8 cellular contexts compared by ENCODE assay signal in genomic region chr10:27504007-27504890, GRCh38. TPM values are rescaled to one million over a fixed set of nuclear protein-coding genes. Genes with fewer than 3 reads are reported as not detected.
DNase-seq lines count a peak whose midpoint lies in the region; ATAC-seq and TF ChIP-seq lines count a peak whose summit lies in the region.

Gene RAB18 (plus strand): TSS chr10:27504304. CDS start chr10:27504370, 66 bp downstream.

- H3K79me2 ChIP-seq in smooth muscle cell (ENCODE audit: low read depth) = peaks cover 51% of the 10 kb centered on the region

- in situ Hi-C loops in GM18951 (cut with MboI; ENCODE audit: low sequenced_read_pairs, unreplicated experiment) = no loop called here

- no peaks in the 10 kb centered on the region for H3F3A ChIP-seq in smooth muscle cell (ENCODE audit: low read depth)

- peak within 1 kb of the TSS; percentile 83 to 97 for H3K4me3 ChIP-seq in cardiac fibroblast (replicated peaks in 1 of 2; ENCODE audit: low read depth in 2 of 2, low read length in 2 of 2)
- H3K4me3 ChIP-seq in smooth muscle cell = peak within 1 kb of the TSS; percentile 91

- H4K20me1 ChIP-seq in smooth muscle cell (ENCODE audit: low read depth) = peaks cover 39% of the 10 kb centered on the region

- peaks cover 14% of the 10 kb centered on the region for H3K4me1 ChIP-seq in smooth muscle cell (ENCODE audit: low read depth)

- H3K27ac ChIP-seq in smooth muscle cell (ENCODE audit: low read depth) = peak within 1 kb of the TSS; percentile 96

- CTCF ChIA-PET in WTC11 (lab: Charles Lee) = interaction anchor here (0.7 to 1.5 kb wide), 4 partner anchors 16 to 58 kb away, joined by 3 to 4 read pairs (median 4); no protein-coding TSS in a partner anchor

- WGBS in smooth muscle cell (ENCODE audit: low lambda C conversion rate) = under 1% methylated on average over 61 of the region's 73 CpGs

- no peaks in the 10 kb centered on the region for H3K36me3 Mint-ChIP-seq in WTC11

- no peak for TF ChIP-seq CTCF in WTC11 (IDR thresholded peaks at IDR 0.05)
- peak; percentile 21 for TF ChIP-seq CTCF in cardiac fibroblast (IDR thresholded peaks at IDR 0.05; ENCODE audit: low read depth, low read length)
- TF ChIP-seq CTCF in smooth muscle cell (IDR thresholded peaks at IDR 0.05; ENCODE audit: borderline replicate concordance, insufficient read depth, poor library complexity, severe bottlenecking) = no peak

- DNase-seq in AG08395 (ENCODE audit: low spot score) (peak; percentile 98), NCI-H226 (peak; percentile 96), WTC11 (ENCODE audit: low spot score) (peak; percentile 94), cardiac fibroblast (ENCODE audit: low read depth in 2 of 2) (peak; percentile 99), iPS-NIHi7 (ENCODE audit: extremely low spot score) (peak; percentile 97), smooth muscle cell (lab: John Stamatoyannopoulos, UW; ENCODE audit: unreplicated experiment) (peak; percentile 91)

- no peaks in the 10 kb centered on the region for H3K36me3 ChIP-seq in smooth muscle cell (ENCODE audit: low read depth)

- ATAC-seq in HG03196 (IDR thresholded peaks at IDR 0.05; ENCODE audit: unreplicated experiment) (peak; percentile 98), WTC11 (peak; percentile 98)

- no peaks in the 10 kb centered on the region for H3K9me3 ChIP-seq in smooth muscle cell (replicated peaks; ENCODE audit: low read depth)

- peak within 1 kb of the TSS; percentile 93 for H2AFZ ChIP-seq in smooth muscle cell (ENCODE audit: low read depth)

- H3K4me3 Mint-ChIP-seq in WTC11 = peak within 1 kb of the TSS; percentile 97

- H3K9me3 Mint-ChIP-seq in WTC11 = no peaks in the 10 kb centered on the region; the same call in 1 of the 2 replicates

- H3K4me1 Mint-ChIP-seq in WTC11 = peaks cover 19% of the 10 kb centered on the region

- H3K27ac Mint-ChIP-seq in WTC11 = peak within 1 kb of the TSS; percentile 94

- H3K27me3 ChIP-seq in smooth muscle cell (ENCODE audit: low read depth) = no peaks in the 10 kb centered on the region

- H3K9ac ChIP-seq in smooth muscle cell (ENCODE audit: low read depth) = peak within 1 kb of the TSS; percentile 97

- peaks cover 17% of the 10 kb centered on the region for H3K27me3 Mint-ChIP-seq in WTC11 (ENCODE audit: low read depth)

- peak; percentile 92 for TF ChIP-seq POLR2A in GM18951 (IDR thresholded peaks at IDR 0.05; ENCODE audit: extremely low read depth, insufficient read depth, insufficient read length)

- H3K4me2 ChIP-seq in smooth muscle cell = peak within 1 kb of the TSS; percentile 98

- POLR2A ChIA-PET in WTC11 (lab: Charles Lee) = interaction anchor here (0.8 to 1.5 kb wide), 5 partner anchors 16 to 262 kb away, joined by 3 to 5 read pairs (median 3); no protein-coding TSS in a partner anchor

TF ChIP-seq in WTC11, 78 proteins besides CTCF, POLR2A, EP300 and RAD21 (continues in another document):
- no peak for TF ChIP-seq E2F1 (CRISPR knock-in tag; IDR thresholded peaks at IDR 0.05)
- no peak for TF ChIP-seq ZNF671 (CRISPR knock-in tag; IDR thresholded peaks at IDR 0.05)
- peak; percentile 68; the same call in 1 of the 2 replicates for TF ChIP-seq CREM (CRISPR knock-in tag; IDR thresholded peaks at IDR 0.05)
- TF ChIP-seq ZNF121 (CRISPR knock-in tag; IDR thresholded peaks at IDR 0.05) = no peak
- no peak for TF ChIP-seq NR3C1 (CRISPR knock-in tag; conservative IDR thresholded peaks at IDR 0.05; ENCODE audit: low read depth)
- no peak for TF ChIP-seq RORB (CRISPR knock-in tag; IDR thresholded peaks at IDR 0.05)
- TF ChIP-seq FOXP4 (CRISPR knock-in tag; IDR thresholded peaks at IDR 0.05) = peak; percentile 70; the same call in 1 of the 2 replicates
- TF ChIP-seq, protein P1, sequence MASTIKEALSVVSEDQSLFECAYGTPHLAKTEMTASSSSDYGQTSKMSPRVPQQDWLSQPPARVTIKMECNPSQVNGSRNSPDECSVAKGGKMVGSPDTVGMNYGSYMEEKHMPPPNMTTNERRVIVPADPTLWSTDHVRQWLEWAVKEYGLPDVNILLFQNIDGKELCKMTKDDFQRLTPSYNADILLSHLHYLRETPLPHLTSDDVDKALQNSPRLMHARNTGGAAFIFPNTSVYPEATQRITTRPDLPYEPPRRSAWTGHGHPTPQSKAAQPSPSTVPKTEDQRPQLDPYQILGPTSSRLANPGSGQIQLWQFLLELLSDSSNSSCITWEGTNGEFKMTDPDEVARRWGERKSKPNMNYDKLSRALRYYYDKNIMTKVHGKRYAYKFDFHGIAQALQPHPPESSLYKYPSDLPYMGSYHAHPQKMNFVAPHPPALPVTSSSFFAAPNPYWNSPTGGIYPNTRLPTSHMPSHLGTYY (CRISPR knock-in tag; IDR thresholded peaks at IDR 0.05) = no peak
- TF ChIP-seq EMX1 (CRISPR knock-in tag; IDR thresholded peaks at IDR 0.05) = no peak
- TF ChIP-seq ATF6 (CRISPR knock-in tag; IDR thresholded peaks at IDR 0.05) = no peak
- TF ChIP-seq, protein P2, sequence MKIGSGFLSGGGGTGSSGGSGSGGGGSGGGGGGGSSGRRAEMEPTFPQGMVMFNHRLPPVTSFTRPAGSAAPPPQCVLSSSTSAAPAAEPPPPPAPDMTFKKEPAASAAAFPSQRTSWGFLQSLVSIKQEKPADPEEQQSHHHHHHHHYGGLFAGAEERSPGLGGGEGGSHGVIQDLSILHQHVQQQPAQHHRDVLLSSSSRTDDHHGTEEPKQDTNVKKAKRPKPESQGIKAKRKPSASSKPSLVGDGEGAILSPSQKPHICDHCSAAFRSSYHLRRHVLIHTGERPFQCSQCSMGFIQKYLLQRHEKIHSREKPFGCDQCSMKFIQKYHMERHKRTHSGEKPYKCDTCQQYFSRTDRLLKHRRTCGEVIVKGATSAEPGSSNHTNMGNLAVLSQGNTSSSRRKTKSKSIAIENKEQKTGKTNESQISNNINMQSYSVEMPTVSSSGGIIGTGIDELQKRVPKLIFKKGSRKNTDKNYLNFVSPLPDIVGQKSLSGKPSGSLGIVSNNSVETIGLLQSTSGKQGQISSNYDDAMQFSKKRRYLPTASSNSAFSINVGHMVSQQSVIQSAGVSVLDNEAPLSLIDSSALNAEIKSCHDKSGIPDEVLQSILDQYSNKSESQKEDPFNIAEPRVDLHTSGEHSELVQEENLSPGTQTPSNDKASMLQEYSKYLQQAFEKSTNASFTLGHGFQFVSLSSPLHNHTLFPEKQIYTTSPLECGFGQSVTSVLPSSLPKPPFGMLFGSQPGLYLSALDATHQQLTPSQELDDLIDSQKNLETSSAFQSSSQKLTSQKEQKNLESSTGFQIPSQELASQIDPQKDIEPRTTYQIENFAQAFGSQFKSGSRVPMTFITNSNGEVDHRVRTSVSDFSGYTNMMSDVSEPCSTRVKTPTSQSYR (CRISPR knock-in tag; IDR thresholded peaks at IDR 0.05) = no peak
- peak; percentile 88 for TF ChIP-seq FOXP1 (CRISPR knock-in tag; IDR thresholded peaks at IDR 0.05; ENCODE audit: borderline replicate concordance)

RNA-seq across cellular contexts. Expression of gene RAB18, which starts in this region (rescaled TPM):
- 61.1 to 71.4 TPM (median 65.7 TPM) in 3 replicates for total RNA-seq in WTC11 (2021)
- total RNA-seq in smooth muscle cell = 64.1 and 81.4 TPM in 2 replicates
- 122 and 124 TPM in 2 replicates for polyA plus RNA-seq in smooth muscle cell

Comparison
In these comparisons a context has a peak if more than half of its experiments do, and no peak if none do; other contexts are left out.
1. Peak in every context shown above with its lines: DNase-seq, ATAC-seq, H3K4me3 ChIP-seq and H3K27ac ChIP-seq.